1 cellular context compared by ENCODE assay signal in genomic region chr1:203269654-203270020, GRCh38.
TF ChIP-seq lines count a peak whose summit lies in the region.

No MANE protein-coding gene starts in this region.

TF ChIP-seq in SK-N-SH treated with all-trans-retinoic acid at 6 μM for 48 hours, 23 proteins besides CTCF, POLR2A, EP300 and RAD21 (continued from another document):
- no peak for TF ChIP-seq POU6F1 (CRISPR knock-in tag; IDR thresholded peaks at IDR 0.05; ENCODE audit: borderline replicate concordance, low read depth)
- no peak for TF ChIP-seq TSHZ2 (CRISPR knock-in tag; IDR thresholded peaks at IDR 0.05)
- TF ChIP-seq TCF4 (CRISPR knock-in tag; IDR thresholded peaks at IDR 0.05; ENCODE audit: borderline replicate concordance), result no peak
- no peak for TF ChIP-seq OSR1 (CRISPR knock-in tag; IDR thresholded peaks at IDR 0.05)
- TF ChIP-seq SNAI2 (CRISPR knock-in tag; IDR thresholded peaks at IDR 0.05), result no peak
- no peak for TF ChIP-seq ESRRG (CRISPR knock-in tag; IDR thresholded peaks at IDR 0.05)
- no peak for TF ChIP-seq ZNF70 (CRISPR knock-in tag; IDR thresholded peaks at IDR 0.05)
- no peak for TF ChIP-seq ZNF8 (CRISPR knock-in tag; IDR thresholded peaks at IDR 0.05)
- no peak for TF ChIP-seq BACH2 (CRISPR knock-in tag; IDR thresholded peaks at IDR 0.05; ENCODE audit: borderline replicate concordance)
- TF ChIP-seq GLIS3 (CRISPR knock-in tag; IDR thresholded peaks at IDR 0.05), result no peak
TF ChIP-seq in SK-N-SH treated with all-trans-retinoic acid at 6 μM for 48 hours: peak in this region for 0.
